In genomic region chr1:228336308-228337030, GRCh38 we compare ENCODE assay signal across 16 cellular contexts.
A peak's percentile ranks its signal among the peaks of the same experiment; 100 is the strongest.
DNase-seq lines count a peak whose midpoint lies in the region; ATAC-seq, FAIRE-seq and TF ChIP-seq lines count a peak whose summit lies in the region.
"Had no signal": no experiment of that assay in that cellular context is flagged by ENCODE, and none has a peak within 500 bp of the region (broad histone marks: within the 10 kb centered on the region; RNA-seq: fewer than 3 reads in every experiment).

No MANE protein-coding gene starts in this region.

- H3K4me2 ChIP-seq in neural progenitor cell (no peak overlapping the region), PC-9 (no peak overlapping the region)
- H3K4me2 ChIP-seq: GM23338 had no signal

- POLR2A ChIA-PET in PC-9 (lab: Charles Lee; ENCODE audit: unreplicated experiment), result no interaction called here

- no peak for ATAC-seq in Right ventricle myocardium superior (ENCODE audit: poor library complexity)
- ATAC-seq: activated CD8-positive, alpha-beta memory T cell treated with anti-CD3 and anti-CD28 coated beads, Interleukin-2, amount 10 ng/mL, durations not matched to agents 7 days and 5 days; GM23338; stimulated activated naive CD8-positive, alpha-beta T cell treated with anti-CD3 and anti-CD28 coated beads, Interleukin-15, Interleukin-2, amounts not matched to agents 100 U/mL and 50 U/mL, for 24 hours had no signal

- FAIRE-seq in GM19239 (lab: Jason Lieb, UNC), result no peak

- TF ChIP-seq CTCF in right atrium auricular region (IDR thresholded peaks at IDR 0.05) (no peak), dorsolateral prefrontal cortex (IDR thresholded peaks at IDR 0.05 in 54 of 56, conservative IDR thresholded peaks at IDR 0.05 in 2 of 56; ENCODE audit: low read depth in 1 of 56, partially characterized antibody in 56 of 56) (no peak), neural progenitor cell (IDR thresholded peaks at IDR 0.05) (no peak), PC-9 (conservative IDR thresholded peaks at IDR 0.05) (no peak)

- H3K4me3 ChIP-seq in right atrium auricular region (no peak overlapping the region), dorsolateral prefrontal cortex (no peak overlapping the region), neural progenitor cell (no peak overlapping the region), PC-9 (no peak overlapping the region)
- H3K4me3 ChIP-seq: GM23338, skin epidermis had no signal

- H3K36me3 ChIP-seq in right atrium auricular region (peaks cover 83% of the 10 kb centered on the region), neural progenitor cell (no peaks in the 10 kb centered on the region), PC-9 (ENCODE audit: low read depth) (no peaks in the 10 kb centered on the region)

- BruUV-seq in PC-9 (replicated peaks; lab: Mats Ljungman, UMichigan), result no TSS peak

- H3K4me3 Mint-ChIP-seq in neural progenitor cell, result no peak overlapping the region
- H3K4me3 Mint-ChIP-seq: activated CD8-positive, alpha-beta memory T cell treated with anti-CD3 and anti-CD28 coated beads, Interleukin-2, amount 10 ng/mL, durations not matched to agents 7 days and 5 days; GM23338; nephron had no signal

- H2AFZ ChIP-seq in neural progenitor cell (replicated peaks), result no peak overlapping the region
- H2AFZ ChIP-seq in PC-9, result no peak overlapping the region
- H2AFZ ChIP-seq: GM23338 had no signal

- H3K27me3 Mint-ChIP-seq in neural progenitor cell (ENCODE audit: insufficient read depth, low read depth), result peaks cover 2% of the 10 kb centered on the region
- H3K27me3 Mint-ChIP-seq: activated CD8-positive, alpha-beta memory T cell treated with anti-CD3 and anti-CD28 coated beads, Interleukin-2, amount 10 ng/mL, durations not matched to agents 7 days and 5 days had no signal

- no peak overlapping the region for H3K9ac ChIP-seq in neural progenitor cell

- peak; percentile 36 for DNase-seq in Right ventricle myocardium superior
- no peak for DNase-seq in right atrium auricular region (ENCODE audit: low spot score)
- peak in 8 of 10 donors; percentile 10 to 53 (median 24) for DNase-seq in dorsolateral prefrontal cortex
- no peak for DNase-seq in neural progenitor cell (ENCODE audit: low spot score)
- DNase-seq in GM19239 (ENCODE audit: insufficient read length, low spot score), result no peak
- DNase-seq in PC-9, result no peak
- DNase-seq in NCI-H2107 (lab: John Stamatoyannopoulos, UW), result no peak
- no peak for DNase-seq in NCI-H82 treated with DMSO at 0.1 percent for 48 hours (lab: John Stamatoyannopoulos, UW; ENCODE audit: unreplicated experiment)
- DNase-seq: activated CD8-positive, alpha-beta memory T cell treated with anti-CD3 and anti-CD28 coated beads, Interleukin-2, amount 10 ng/mL, durations not matched to agents 7 days and 5 days; NCI-H1417; NCI-H446; stimulated activated naive CD8-positive, alpha-beta T cell treated with anti-CD3 and anti-CD28 coated beads, Interleukin-15, Interleukin-2, amounts not matched to agents 100 U/mL and 50 U/mL, for 24 hours had no signal

- H3K79me2 ChIP-seq in neural progenitor cell (ENCODE audit: low read depth), result no peaks in the 10 kb centered on the region
- no peaks in the 10 kb centered on the region for H3K79me2 ChIP-seq in PC-9 (ENCODE audit: low read depth)

- no peak overlapping the region for H3K27ac ChIP-seq in right atrium auricular region
- no peak overlapping the region for H3K27ac ChIP-seq in dorsolateral prefrontal cortex
- no peak overlapping the region for H3K27ac ChIP-seq in neural progenitor cell
- no peak overlapping the region for H3K27ac ChIP-seq in PC-9
- H3K27ac ChIP-seq: epithelial cell of prostate, skin epidermis had no signal

- intact Hi-C loops in Right ventricle myocardium superior (cut with DNase I) (no loop called here), dorsolateral prefrontal cortex (cut with DNase I) (no loop called here), PC-9 (cut with micrococcal nuclease; ENCODE audit: unreplicated experiment) (no loop called here)

- H3K27ac Mint-ChIP-seq in neural progenitor cell, result peak overlapping the region; percentile 90
- H3K27ac Mint-ChIP-seq: activated CD8-positive, alpha-beta memory T cell treated with anti-CD3 and anti-CD28 coated beads, Interleukin-2, amount 10 ng/mL, durations not matched to agents 7 days and 5 days; GM23338; nephron had no signal

- H3K4me1 Mint-ChIP-seq in neural progenitor cell, result peaks cover 5% of the 10 kb centered on the region
- H3K4me1 Mint-ChIP-seq: activated CD8-positive, alpha-beta memory T cell treated with anti-CD3 and anti-CD28 coated beads, Interleukin-2, amount 10 ng/mL, durations not matched to agents 7 days and 5 days; GM23338; nephron had no signal

- no peaks in the 10 kb centered on the region for H3K9me3 Mint-ChIP-seq in neural progenitor cell
- H3K9me3 Mint-ChIP-seq: GM23338, nephron had no signal

- H3K27me3 ChIP-seq in right atrium auricular region, result no peaks in the 10 kb centered on the region
- H3K27me3 ChIP-seq in dorsolateral prefrontal cortex, result no peaks in the 10 kb centered on the region
- no peaks in the 10 kb centered on the region for H3K27me3 ChIP-seq in neural progenitor cell
- H3K27me3 ChIP-seq in PC-9 (ENCODE audit: insufficient read depth, low read depth), result no peaks in the 10 kb centered on the region

- H3K4me1 ChIP-seq in right atrium auricular region (no peaks in the 10 kb centered on the region), neural progenitor cell (no peaks in the 10 kb centered on the region), PC-9 (replicated peaks; ENCODE audit: insufficient read depth) (no peaks in the 10 kb centered on the region)

- no peaks in the 10 kb centered on the region for H3K9me2 ChIP-seq in PC-9 (ENCODE audit: insufficient read depth)

- no peaks in the 10 kb centered on the region for H4K20me1 ChIP-seq in neural progenitor cell (ENCODE audit: low read depth)
- H4K20me1 ChIP-seq in PC-9 (ENCODE audit: insufficient read depth), result no peaks in the 10 kb centered on the region

- H3F3A ChIP-seq in neural progenitor cell (ENCODE audit: low read depth) (no peaks in the 10 kb centered on the region), PC-9 (ENCODE audit: insufficient read depth, low read depth) (no peaks in the 10 kb centered on the region)

- CTCF ChIA-PET in PC-9 (lab: Charles Lee), result no interaction called here

- H3K36me3 Mint-ChIP-seq in neural progenitor cell, result peaks cover 3% of the 10 kb centered on the region
- H3K36me3 Mint-ChIP-seq: activated CD8-positive, alpha-beta memory T cell treated with anti-CD3 and anti-CD28 coated beads, Interleukin-2, amount 10 ng/mL, durations not matched to agents 7 days and 5 days had no signal

- H3K9me3 ChIP-seq in right atrium auricular region (no peaks in the 10 kb centered on the region), neural progenitor cell (ENCODE audit: low read depth) (no peaks in the 10 kb centered on the region), PC-9 (ENCODE audit: insufficient read depth, low read depth) (no peaks in the 10 kb centered on the region)

Comparison
In these comparisons a context has a peak if more than half of its experiments do, and no peak if none do; other contexts are left out.
1. DNase-seq: peak in Right ventricle myocardium superior (single experiment) and dorsolateral prefrontal cortex (8 of 10); none in right atrium auricular region (single experiment), neural progenitor cell (single experiment), GM19239 (single experiment), PC-9 (0 of 2), NCI-H2107 (single experiment) and NCI-H82 treated with DMSO at 0.1 percent for 48 hours (single experiment).